ENCODE assay signal across 9 cellular contexts in the genomic region with DNA sequence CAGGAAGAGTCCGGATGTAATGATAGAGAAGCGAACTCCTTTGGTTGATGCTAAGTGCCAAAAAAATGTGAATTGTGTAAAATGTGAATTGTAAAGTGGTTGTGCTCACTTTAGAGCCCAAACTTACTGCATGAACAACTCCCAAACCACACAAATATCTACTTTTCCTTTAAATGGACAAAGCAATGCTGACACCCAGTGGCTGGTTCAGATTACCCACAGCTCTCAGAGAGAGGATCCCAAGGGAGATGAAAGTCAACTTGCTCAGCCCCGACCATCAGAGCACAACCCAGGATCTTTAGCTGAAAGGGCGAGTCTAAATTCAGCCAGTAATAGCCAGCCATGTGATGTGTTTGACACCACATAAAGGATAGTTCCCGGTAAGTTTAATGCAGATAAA.
DNase-seq lines count a peak whose midpoint lies in the region; ATAC-seq and TF ChIP-seq lines count a peak whose summit lies in the region.
"Had no signal": no experiment of that assay in that cellular context is flagged by ENCODE, and none has a peak within 500 bp of the region (broad histone marks: within the 10 kb centered on the region; RNA-seq: fewer than 3 reads in every experiment).

No MANE protein-coding gene starts in this region.

- TF ChIP-seq CTCF in epithelial cell of esophagus (IDR thresholded peaks at IDR 0.05; ENCODE audit: insufficient read depth, low read depth, low read length, missing control alignments) (peak; percentile 56), smooth muscle cell (IDR thresholded peaks at IDR 0.05; ENCODE audit: borderline replicate concordance, insufficient read depth, poor library complexity, severe bottlenecking) (peak; percentile 40)

- H3K4me2 ChIP-seq in smooth muscle cell: no peak overlapping the region

- no peaks in the 10 kb centered on the region for H3K79me2 ChIP-seq in smooth muscle cell (ENCODE audit: low read depth)

- H3K27ac ChIP-seq in smooth muscle cell (ENCODE audit: low read depth): no peak overlapping the region
- H3K27ac ChIP-seq: SJCRH30 had no signal

- H3K4me3 ChIP-seq in epithelial cell of esophagus (ENCODE audit: low read length) (no peak overlapping the region), smooth muscle cell (no peak overlapping the region)
- H3K4me3 ChIP-seq: SJCRH30 had no signal

- WGBS in smooth muscle cell (ENCODE audit: low lambda C conversion rate): 66% methylated on average over 5 of the region's 5 CpGs

- no peaks in the 10 kb centered on the region for H3K27me3 ChIP-seq in smooth muscle cell (ENCODE audit: low read depth)

- no peak overlapping the region for H2AFZ ChIP-seq in smooth muscle cell (ENCODE audit: low read depth)

- H3K4me1 ChIP-seq in smooth muscle cell (ENCODE audit: low read depth): no peaks in the 10 kb centered on the region
- H3K4me1 ChIP-seq: SJCRH30 had no signal

- no peaks in the 10 kb centered on the region for H3F3A ChIP-seq in smooth muscle cell (ENCODE audit: low read depth)

- H4K20me1 ChIP-seq in smooth muscle cell (ENCODE audit: low read depth): no peaks in the 10 kb centered on the region

- no peak for ATAC-seq in GM21619 (IDR thresholded peaks at IDR 0.05; ENCODE audit: unreplicated experiment)

- no peaks in the 10 kb centered on the region for H3K9me3 ChIP-seq in smooth muscle cell (replicated peaks; ENCODE audit: low read depth)
- H3K9me3 ChIP-seq: SJCRH30 had no signal

- DNase-seq in NCI-H1417 (lab: John Stamatoyannopoulos, UW) (peak; percentile 8 to 51 (median 42)), NCI-H1417 treated with DMSO at 0.1 percent for 48 hours (lab: John Stamatoyannopoulos, UW) (no peak), NCI-H2196 treated with DMSO at 0.1 percent for 48 hours (lab: John Stamatoyannopoulos, UW; ENCODE audit: unreplicated experiment) (peak; percentile 19), epithelial cell of esophagus (ENCODE audit: low read depth) (peak; percentile 38), smooth muscle cell (lab: John Stamatoyannopoulos, UW; ENCODE audit: unreplicated experiment) (no peak), T-helper 9 cell (no peak), T1000 (lab: John Stamatoyannopoulos, UW) (no peak)

- no peaks in the 10 kb centered on the region for H3K36me3 ChIP-seq in smooth muscle cell (ENCODE audit: low read depth)
- H3K36me3 ChIP-seq: SJCRH30 had no signal

- H3K9ac ChIP-seq in smooth muscle cell (ENCODE audit: low read depth): no peak overlapping the region

Comparison
In these comparisons a context has a peak if more than half of its experiments do, and no peak if none do; other contexts are left out.
1. DNase-seq: peak in NCI-H1417 (3 of 3), NCI-H2196 treated with DMSO at 0.1 percent for 48 hours (single experiment) and epithelial cell of esophagus (single experiment); none in NCI-H1417 treated with DMSO at 0.1 percent for 48 hours (single experiment), smooth muscle cell (single experiment), T-helper 9 cell (single experiment) and T1000 (single experiment).